In the genomic region with DNA sequence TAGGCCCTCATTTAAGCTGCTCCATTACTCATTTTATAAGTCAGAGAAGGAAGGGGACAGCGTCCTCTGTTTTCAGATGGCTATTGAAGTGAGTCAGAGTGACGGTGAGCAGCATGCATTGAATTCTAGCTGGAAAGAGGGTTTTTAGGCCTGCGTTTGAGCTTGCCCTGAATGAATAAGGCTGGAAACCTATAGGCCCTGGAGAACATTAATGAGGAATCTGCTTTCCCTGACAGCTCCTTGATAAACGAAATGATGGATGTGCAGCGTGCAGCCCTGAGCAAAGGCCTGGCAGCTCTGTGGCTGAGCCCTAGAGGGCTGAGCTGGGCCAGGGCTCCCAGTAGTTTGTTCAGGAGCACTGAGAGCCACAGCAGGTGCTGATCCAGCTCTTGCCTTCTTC, we compare ENCODE assay signal across 21 cellular contexts.
"Had no signal": no experiment of that assay in that cellular context is flagged by ENCODE, and none has a peak within 500 bp of the region (broad histone marks: within the 10 kb centered on the region; RNA-seq: fewer than 3 reads in every experiment).

No MANE protein-coding gene starts in this region.

- H3K4me3 Mint-ChIP-seq: activated CD4-positive, alpha-beta memory T cell treated with anti-CD3 and anti-CD28 coated beads for 36 hours; activated CD8-positive, alpha-beta memory T cell treated with anti-CD3 and anti-CD28 coated beads, Interleukin-2, amount 10 ng/mL, durations not matched to agents 7 days and 5 days; activated naive CD4-positive, alpha-beta T cell treated with anti-CD3 and anti-CD28 coated beads, Interleukin-2, amount 50 U/mL, for 24 hours; activated T-cell treated with anti-CD3 and anti-CD28 coated beads, Interleukin-2, amount 50 U/mL, for 24 hours; stimulated activated naive B cell treated with anti-CD40 and anti-IgM and Interleukin-4, amounts not matched to agents 10 μg/mL and 1 μg/mL and 100 μg/mL, for 72 hours; T-cell had no signal

- H3K9me3 ChIP-seq: left lung, right atrium auricular region, thyroid gland, uterus had no signal

- DNase-seq: activated CD4-positive, alpha-beta memory T cell treated with anti-CD3 and anti-CD28 coated beads for 36 hours; activated CD8-positive, alpha-beta memory T cell treated with anti-CD3 and anti-CD28 coated beads, Interleukin-2, amount 10 ng/mL, durations not matched to agents 7 days and 5 days; activated T-cell treated with anti-CD3 and anti-CD28 coated beads, Interleukin-2, amount 50 U/mL, for 24 hours; amygdala; hippocampal formation; kidney; left lung; mammary epithelial cell; naive thymus-derived CD8-positive, alpha-beta T cell; occipital lobe; stimulated activated CD4-positive, alpha-beta T cell treated with anti-CD3 and anti-CD28 coated beads, Interleukin-15, amount 100 ng/mL, for 24 hours; stimulated activated CD4-positive, alpha-beta T cell treated with anti-CD3 and anti-CD28 coated beads, Interleukin-4, amount 100 ng/mL, for 1 hour; stimulated activated naive B cell treated with anti-CD40 and anti-IgM and Interleukin-4, amounts not matched to agents 10 μg/mL and 1 μg/mL and 100 μg/mL, for 72 hours; T-cell; T1000; uterus had no signal

- H3K4me1 ChIP-seq: left lung, right atrium auricular region, thyroid gland, uterus had no signal

- H3K27me3 ChIP-seq: left lung, right atrium auricular region, thyroid gland, uterus had no signal

- ATAC-seq: activated CD8-positive, alpha-beta memory T cell treated with anti-CD3 and anti-CD28 coated beads, Interleukin-2, amount 10 ng/mL, durations not matched to agents 7 days and 5 days; esophagus mucosa; left lung; naive thymus-derived CD8-positive, alpha-beta T cell; stimulated activated naive B cell treated with anti-CD40 and anti-IgM and Interleukin-4, amounts not matched to agents 10 μg/mL and 1 μg/mL and 100 μg/mL, for 72 hours; T-cell had no signal

- H3K27me3 Mint-ChIP-seq: activated CD4-positive, alpha-beta memory T cell treated with anti-CD3 and anti-CD28 coated beads for 36 hours; activated CD8-positive, alpha-beta memory T cell treated with anti-CD3 and anti-CD28 coated beads, Interleukin-2, amount 10 ng/mL, durations not matched to agents 7 days and 5 days; activated naive CD4-positive, alpha-beta T cell treated with anti-CD3 and anti-CD28 coated beads, Interleukin-2, amount 50 U/mL, for 24 hours; naive thymus-derived CD8-positive, alpha-beta T cell; stimulated activated naive B cell treated with anti-CD40 and anti-IgM and Interleukin-4, amounts not matched to agents 10 μg/mL and 1 μg/mL and 100 μg/mL, for 72 hours; T-cell had no signal

- H3K27ac Mint-ChIP-seq: activated CD4-positive, alpha-beta memory T cell treated with anti-CD3 and anti-CD28 coated beads for 36 hours; activated CD8-positive, alpha-beta memory T cell treated with anti-CD3 and anti-CD28 coated beads, Interleukin-2, amount 10 ng/mL, durations not matched to agents 7 days and 5 days; activated naive CD4-positive, alpha-beta T cell treated with anti-CD3 and anti-CD28 coated beads, Interleukin-2, amount 50 U/mL, for 24 hours; activated T-cell treated with anti-CD3 and anti-CD28 coated beads, Interleukin-2, amount 50 U/mL, for 24 hours; stimulated activated naive B cell treated with anti-CD40 and anti-IgM and Interleukin-4, amounts not matched to agents 10 μg/mL and 1 μg/mL and 100 μg/mL, for 72 hours; T-cell had no signal

- H3K36me3 ChIP-seq: left lung, right atrium auricular region, uterus had no signal

- H3K27ac ChIP-seq: left lung, right atrium auricular region, thyroid gland, uterus, VCaP had no signal

- H3K9me3 Mint-ChIP-seq: activated CD4-positive, alpha-beta memory T cell treated with anti-CD3 and anti-CD28 coated beads for 36 hours; activated naive CD4-positive, alpha-beta T cell treated with anti-CD3 and anti-CD28 coated beads, Interleukin-2, amount 50 U/mL, for 24 hours; activated T-cell treated with anti-CD3 and anti-CD28 coated beads, Interleukin-2, amount 50 U/mL, for 24 hours; stimulated activated naive B cell treated with anti-CD40 and anti-IgM and Interleukin-4, amounts not matched to agents 10 μg/mL and 1 μg/mL and 100 μg/mL, for 72 hours had no signal

- H3K4me3 ChIP-seq: left lung, right atrium auricular region, thyroid gland, uterus had no signal
